19 cellular contexts compared by ENCODE assay signal in genomic region chr12:124618291-124618902, GRCh38. TPM values are rescaled to one million over a fixed set of nuclear protein-coding genes. Genes with fewer than 3 reads are reported as not detected.
DNase-seq lines count a peak whose midpoint lies in the region; ATAC-seq, FAIRE-seq and TF ChIP-seq lines count a peak whose summit lies in the region.
"Had no signal": no experiment of that assay in that cellular context is flagged by ENCODE, and none has a peak within 500 bp of the region (broad histone marks: within the 10 kb centered on the region; RNA-seq: fewer than 3 reads in every experiment).

No MANE protein-coding gene starts in this region.

- DNase-seq in NCI-H1417 (lab: John Stamatoyannopoulos, UW): peak in 2 of 3 experiments; percentile 15 to 43
- no peak for DNase-seq in NCI-H1417 treated with DMSO at 0.1 percent for 48 hours (lab: John Stamatoyannopoulos, UW)
- DNase-seq in NCI-H69 (lab: John Stamatoyannopoulos, UW): peak; percentile 24
- DNase-seq in bronchial epithelial cell (ENCODE audit: low read depth): peak; percentile 84
- peak; percentile 59 for DNase-seq in osteoblast (ENCODE audit: insufficient read length, low spot score, missing footprints)
- DNase-seq in DMS153 treated with DMSO at 0.1 percent for 48 hours (lab: John Stamatoyannopoulos, UW; ENCODE audit: unreplicated experiment): no peak
- no peak for DNase-seq in smooth muscle cell (lab: John Stamatoyannopoulos, UW; ENCODE audit: unreplicated experiment)
- DNase-seq: 8988T; CD4-positive, alpha-beta memory T cell; GF-D8; GOT3; Karpas-422; MM.1S; NCI-H187 treated with DMSO at 0.1 percent for 48 hours; NCI-H446 had no signal

- FAIRE-seq in bronchial epithelial cell (lab: Jason Lieb, UNC): no peak
- FAIRE-seq: D721Med, GM12891 had no signal

- H3K4me2 ChIP-seq in osteoblast (ENCODE audit: insufficient read depth, low read length): no peak overlapping the region
- no peak overlapping the region for H3K4me2 ChIP-seq in smooth muscle cell

- no peaks in the 10 kb centered on the region for H4K20me1 ChIP-seq in osteoblast (ENCODE audit: insufficient read depth, low read length)
- no peaks in the 10 kb centered on the region for H4K20me1 ChIP-seq in smooth muscle cell (ENCODE audit: low read depth)

- WGBS in smooth muscle cell (ENCODE audit: low lambda C conversion rate): 89% methylated on average over 21 of the region's 21 CpGs

- H3K79me2 ChIP-seq in osteoblast (ENCODE audit: insufficient read depth, low read length): no peaks in the 10 kb centered on the region
- H3K79me2 ChIP-seq in smooth muscle cell (ENCODE audit: low read depth): no peaks in the 10 kb centered on the region

- H3K4me1 ChIP-seq in osteoblast (ENCODE audit: insufficient read depth, low read length): peaks cover 12% of the 10 kb centered on the region
- H3K4me1 ChIP-seq in smooth muscle cell (ENCODE audit: low read depth): no peaks in the 10 kb centered on the region

- no peak for ATAC-seq in GM18858 (IDR thresholded peaks at IDR 0.05; ENCODE audit: unreplicated experiment)

- H2AFZ ChIP-seq in osteoblast (ENCODE audit: low read length): no peak overlapping the region
- no peak overlapping the region for H2AFZ ChIP-seq in smooth muscle cell (ENCODE audit: low read depth)

- TF ChIP-seq CTCF in bronchial epithelial cell (IDR thresholded peaks at IDR 0.05; ENCODE audit: insufficient read depth, low read length, severe bottlenecking): no peak
- no peak for TF ChIP-seq CTCF in osteoblast (IDR thresholded peaks at IDR 0.05; ENCODE audit: extremely low read depth, low read depth, low read length)
- TF ChIP-seq CTCF in smooth muscle cell (IDR thresholded peaks at IDR 0.05; ENCODE audit: borderline replicate concordance, insufficient read depth, poor library complexity, severe bottlenecking): no peak

- no peak overlapping the region for H3K9ac ChIP-seq in smooth muscle cell (ENCODE audit: low read depth)

- H3K27ac ChIP-seq in osteoblast (ENCODE audit: low read depth, low read length) (no peak overlapping the region), smooth muscle cell (ENCODE audit: low read depth) (no peak overlapping the region)
- H3K27ac ChIP-seq: SK-N-MC had no signal

- peaks cover 2% of the 10 kb centered on the region for H3K9me3 ChIP-seq in osteoblast (ENCODE audit: low read depth, low read length)
- H3K9me3 ChIP-seq in smooth muscle cell (replicated peaks; ENCODE audit: low read depth): no peaks in the 10 kb centered on the region

- H3K4me3 ChIP-seq in bronchial epithelial cell (ENCODE audit: low read depth, low read length): no peak overlapping the region
- H3K4me3 ChIP-seq in osteoblast (ENCODE audit: insufficient read depth, low read length): no peak overlapping the region
- no peak overlapping the region for H3K4me3 ChIP-seq in smooth muscle cell
- H3K4me3 ChIP-seq: SK-N-MC had no signal

- H3K27me3 ChIP-seq in bronchial epithelial cell (ENCODE audit: control insufficient read depth, insufficient read depth, low read length) (no peaks in the 10 kb centered on the region), osteoblast (ENCODE audit: insufficient read depth, low read length) (peaks cover 3% of the 10 kb centered on the region), smooth muscle cell (ENCODE audit: low read depth) (no peaks in the 10 kb centered on the region)

- H3K36me3 ChIP-seq in bronchial epithelial cell (ENCODE audit: control insufficient read depth, insufficient read depth, low read length) (no peaks in the 10 kb centered on the region), osteoblast (ENCODE audit: insufficient read depth, low read length) (no peaks in the 10 kb centered on the region), smooth muscle cell (ENCODE audit: low read depth) (no peaks in the 10 kb centered on the region)

- no peaks in the 10 kb centered on the region for H3F3A ChIP-seq in smooth muscle cell (ENCODE audit: low read depth)

RNA-seq across cellular contexts. Expression of gene NCOR2, which starts 51.0 kb away (rescaled TPM):
- total RNA-seq in bronchial epithelial cell (20.1 and 20.3 TPM in 2 replicates), osteoblast (45.2 and 47.1 TPM in 2 replicates), smooth muscle cell (64.1 and 64.7 TPM in 2 replicates)
- 164 and 169 TPM in 2 replicates for polyA plus RNA-seq in smooth muscle cell

Comparison
In these comparisons a context has a peak if more than half of its experiments do, and no peak if none do; other contexts are left out.
1. DNase-seq: peak in NCI-H1417 (2 of 3), NCI-H69 (single experiment), bronchial epithelial cell (single experiment) and osteoblast (single experiment); none in NCI-H1417 treated with DMSO at 0.1 percent for 48 hours (single experiment), DMS153 treated with DMSO at 0.1 percent for 48 hours (single experiment) and smooth muscle cell (single experiment).